ENCODE assay signal across 35 cellular contexts in the genomic region with DNA sequence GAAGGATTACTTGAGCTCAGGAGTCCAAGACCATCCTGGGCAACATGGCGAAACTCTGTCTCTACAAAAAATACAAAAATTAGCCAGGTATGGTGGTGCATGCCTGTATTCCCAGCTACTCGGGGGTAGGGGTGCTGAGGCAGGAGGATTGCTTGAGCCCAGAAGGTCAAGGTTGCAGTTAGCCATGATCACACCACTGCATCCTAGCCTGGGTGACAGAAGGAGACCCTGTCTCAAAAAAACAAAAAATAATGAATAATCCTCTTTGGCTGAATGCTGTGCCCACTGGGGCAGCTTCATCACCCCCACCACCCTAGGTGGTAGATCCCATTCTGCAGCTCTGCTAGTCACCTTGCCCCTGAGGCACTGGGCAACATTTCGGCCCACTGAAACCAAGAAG.
"Had no signal": no experiment of that assay in that cellular context is flagged by ENCODE, and none has a peak within 500 bp of the region (broad histone marks: within the 10 kb centered on the region; RNA-seq: fewer than 3 reads in every experiment).

No MANE protein-coding gene starts in this region.

- DNase-seq: activated CD4-positive, alpha-beta memory T cell treated with anti-CD3 and anti-CD28 coated beads, Interleukin-2, amount 10 ng/mL, durations not matched to agents 7 days and 5 days; activated CD4-positive, alpha-beta T cell treated with anti-CD3 and anti-CD28 coated beads for 1 hour; activated CD4-positive, alpha-beta T cell treated with anti-CD3 and anti-CD28 coated beads for 48 hours; activated CD4-positive, CD25-positive, alpha-beta regulatory T cell; activated CD8-positive, alpha-beta memory T cell treated with anti-CD3 and anti-CD28 coated beads for 24 hours; activated CD8-positive, alpha-beta memory T cell treated with anti-CD3 and anti-CD28 coated beads, Interleukin-2, amount 10 ng/mL, durations not matched to agents 7 days and 5 days; activated CD8-positive, alpha-beta memory T cell treated with anti-CD3 and anti-CD28 coated beads, Interleukin-2, amount 50 U/mL, for 48 hours; activated effector memory CD4-positive, alpha-beta T cell treated with Interleukin-2 at 50 U/mL for 16 hours; activated naive CD4-positive, alpha-beta T cell treated with anti-CD3 and anti-CD28 coated beads, Interleukin-2, amount 10 ng/mL, durations not matched to agents 7 days and 5 days; activated naive CD8-positive, alpha-beta T cell treated with anti-CD3 and anti-CD28 coated beads, Interleukin-2, amount 50 U/mL, for 24 hours; activated T-cell treated with anti-CD3 and anti-CD28 coated beads, Interleukin-2, amount 50 U/mL, for 48 hours; anterior cingulate cortex; Karpas-422; MG63; MV-4-11; NCI-H1092; NCI-H1436 treated with DMSO at 0.1 percent for 48 hours; NCI-H1694 treated with DMSO at 0.1 percent for 48 hours; NCI-H2029 treated with DMSO at 0.1 percent for 48 hours; NCI-H2107; NCI-H2171; NCI-H510A; NCI-H526; NCI-H748 treated with DMSO at 0.1 percent for 48 hours; NK-92 treated with Interleukin-12 subunit alpha and Interleukin-12 subunit beta, amount 100 ng/mL, for 24 hours; PC-3; RPMI8226; SHP77; SJCRH30; T1000; WERI-Rb-1 had no signal

- ATAC-seq: activated CD8-positive, alpha-beta memory T cell treated with anti-CD3 and anti-CD28 coated beads, Interleukin-2, amount 10 ng/mL, durations not matched to agents 7 days and 5 days; activated naive CD8-positive, alpha-beta T cell treated with anti-CD3 and anti-CD28 coated beads, Interleukin-2, amount 50 U/mL, for 24 hours; PC-3 had no signal

- H3K27ac Mint-ChIP-seq: activated CD4-positive, alpha-beta memory T cell treated with anti-CD3 and anti-CD28 coated beads, Interleukin-2, amount 10 ng/mL, durations not matched to agents 7 days and 5 days; activated CD8-positive, alpha-beta memory T cell treated with anti-CD3 and anti-CD28 coated beads, Interleukin-2, amount 10 ng/mL, durations not matched to agents 7 days and 5 days; activated naive CD4-positive, alpha-beta T cell treated with anti-CD3 and anti-CD28 coated beads, Interleukin-2, amount 10 ng/mL, durations not matched to agents 7 days and 5 days; activated naive CD8-positive, alpha-beta T cell; activated naive CD8-positive, alpha-beta T cell treated with anti-CD3 and anti-CD28 coated beads, Interleukin-2, amount 50 U/mL, for 24 hours had no signal

- H3K36me3 ChIP-seq: MG63, Peyer's patch, SJCRH30, WERI-Rb-1 had no signal

- H3K27me3 ChIP-seq: MG63, Peyer's patch, SJCRH30 had no signal

- H3K27ac ChIP-seq: SJCRH30, SK-N-MC, WERI-Rb-1 had no signal

- H3K9me3 Mint-ChIP-seq: activated CD4-positive, alpha-beta memory T cell treated with anti-CD3 and anti-CD28 coated beads, Interleukin-2, amount 10 ng/mL, durations not matched to agents 7 days and 5 days had no signal

- H3K27me3 Mint-ChIP-seq: activated CD8-positive, alpha-beta memory T cell treated with anti-CD3 and anti-CD28 coated beads, Interleukin-2, amount 10 ng/mL, durations not matched to agents 7 days and 5 days; activated naive CD8-positive, alpha-beta T cell; activated naive CD8-positive, alpha-beta T cell treated with anti-CD3 and anti-CD28 coated beads, Interleukin-2, amount 50 U/mL, for 24 hours had no signal

- H3K4me1 ChIP-seq: Peyer's patch had no signal

- H3K4me1 Mint-ChIP-seq: activated CD4-positive, alpha-beta memory T cell treated with anti-CD3 and anti-CD28 coated beads, Interleukin-2, amount 10 ng/mL, durations not matched to agents 7 days and 5 days; activated CD8-positive, alpha-beta memory T cell treated with anti-CD3 and anti-CD28 coated beads, Interleukin-2, amount 10 ng/mL, durations not matched to agents 7 days and 5 days; activated naive CD4-positive, alpha-beta T cell treated with anti-CD3 and anti-CD28 coated beads, Interleukin-2, amount 10 ng/mL, durations not matched to agents 7 days and 5 days had no signal

- H3K4me3 ChIP-seq: MG63, Peyer's patch, SJCRH30, SK-N-MC had no signal

- H3K4me3 Mint-ChIP-seq: activated CD4-positive, alpha-beta memory T cell treated with anti-CD3 and anti-CD28 coated beads, Interleukin-2, amount 10 ng/mL, durations not matched to agents 7 days and 5 days; activated CD8-positive, alpha-beta memory T cell treated with anti-CD3 and anti-CD28 coated beads, Interleukin-2, amount 10 ng/mL, durations not matched to agents 7 days and 5 days; activated naive CD4-positive, alpha-beta T cell treated with anti-CD3 and anti-CD28 coated beads, Interleukin-2, amount 10 ng/mL, durations not matched to agents 7 days and 5 days; activated naive CD8-positive, alpha-beta T cell; activated naive CD8-positive, alpha-beta T cell treated with anti-CD3 and anti-CD28 coated beads, Interleukin-2, amount 50 U/mL, for 24 hours; brain had no signal
